ENCODE assay signal across 1 cellular context in genomic region chr3:126467611-126467955, GRCh38.
TF ChIP-seq lines count a peak whose summit lies in the region.

No MANE protein-coding gene starts in this region.

TF ChIP-seq in WTC11, 78 proteins besides CTCF, POLR2A, EP300 and RAD21 (continued from another document):
- TF ChIP-seq, protein P1, sequence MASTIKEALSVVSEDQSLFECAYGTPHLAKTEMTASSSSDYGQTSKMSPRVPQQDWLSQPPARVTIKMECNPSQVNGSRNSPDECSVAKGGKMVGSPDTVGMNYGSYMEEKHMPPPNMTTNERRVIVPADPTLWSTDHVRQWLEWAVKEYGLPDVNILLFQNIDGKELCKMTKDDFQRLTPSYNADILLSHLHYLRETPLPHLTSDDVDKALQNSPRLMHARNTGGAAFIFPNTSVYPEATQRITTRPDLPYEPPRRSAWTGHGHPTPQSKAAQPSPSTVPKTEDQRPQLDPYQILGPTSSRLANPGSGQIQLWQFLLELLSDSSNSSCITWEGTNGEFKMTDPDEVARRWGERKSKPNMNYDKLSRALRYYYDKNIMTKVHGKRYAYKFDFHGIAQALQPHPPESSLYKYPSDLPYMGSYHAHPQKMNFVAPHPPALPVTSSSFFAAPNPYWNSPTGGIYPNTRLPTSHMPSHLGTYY (CRISPR knock-in tag; IDR thresholded peaks at IDR 0.05), result no peak
- TF ChIP-seq SMAD4 (CRISPR knock-in tag; IDR thresholded peaks at IDR 0.05) (no peak), ZNF416 (CRISPR knock-in tag; IDR thresholded peaks at IDR 0.05) (no peak), USF1 (CRISPR knock-in tag; IDR thresholded peaks at IDR 0.05) (no peak), CDX4 (CRISPR knock-in tag; IDR thresholded peaks at IDR 0.05; ENCODE audit: borderline replicate concordance) (no peak), RELA (CRISPR knock-in tag; IDR thresholded peaks at IDR 0.05; ENCODE audit: borderline replicate concordance) (no peak), NFE2L1 (CRISPR knock-in tag; IDR thresholded peaks at IDR 0.05) (no peak), SOX15 (CRISPR knock-in tag; IDR thresholded peaks at IDR 0.05) (no peak)
- TF ChIP-seq, protein P2, sequence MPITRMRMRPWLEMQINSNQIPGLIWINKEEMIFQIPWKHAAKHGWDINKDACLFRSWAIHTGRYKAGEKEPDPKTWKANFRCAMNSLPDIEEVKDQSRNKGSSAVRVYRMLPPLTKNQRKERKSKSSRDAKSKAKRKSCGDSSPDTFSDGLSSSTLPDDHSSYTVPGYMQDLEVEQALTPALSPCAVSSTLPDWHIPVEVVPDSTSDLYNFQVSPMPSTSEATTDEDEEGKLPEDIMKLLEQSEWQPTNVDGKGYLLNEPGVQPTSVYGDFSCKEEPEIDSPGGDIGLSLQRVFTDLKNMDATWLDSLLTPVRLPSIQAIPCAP (CRISPR knock-in tag; IDR thresholded peaks at IDR 0.05), result no peak
- TF ChIP-seq, protein P3, sequence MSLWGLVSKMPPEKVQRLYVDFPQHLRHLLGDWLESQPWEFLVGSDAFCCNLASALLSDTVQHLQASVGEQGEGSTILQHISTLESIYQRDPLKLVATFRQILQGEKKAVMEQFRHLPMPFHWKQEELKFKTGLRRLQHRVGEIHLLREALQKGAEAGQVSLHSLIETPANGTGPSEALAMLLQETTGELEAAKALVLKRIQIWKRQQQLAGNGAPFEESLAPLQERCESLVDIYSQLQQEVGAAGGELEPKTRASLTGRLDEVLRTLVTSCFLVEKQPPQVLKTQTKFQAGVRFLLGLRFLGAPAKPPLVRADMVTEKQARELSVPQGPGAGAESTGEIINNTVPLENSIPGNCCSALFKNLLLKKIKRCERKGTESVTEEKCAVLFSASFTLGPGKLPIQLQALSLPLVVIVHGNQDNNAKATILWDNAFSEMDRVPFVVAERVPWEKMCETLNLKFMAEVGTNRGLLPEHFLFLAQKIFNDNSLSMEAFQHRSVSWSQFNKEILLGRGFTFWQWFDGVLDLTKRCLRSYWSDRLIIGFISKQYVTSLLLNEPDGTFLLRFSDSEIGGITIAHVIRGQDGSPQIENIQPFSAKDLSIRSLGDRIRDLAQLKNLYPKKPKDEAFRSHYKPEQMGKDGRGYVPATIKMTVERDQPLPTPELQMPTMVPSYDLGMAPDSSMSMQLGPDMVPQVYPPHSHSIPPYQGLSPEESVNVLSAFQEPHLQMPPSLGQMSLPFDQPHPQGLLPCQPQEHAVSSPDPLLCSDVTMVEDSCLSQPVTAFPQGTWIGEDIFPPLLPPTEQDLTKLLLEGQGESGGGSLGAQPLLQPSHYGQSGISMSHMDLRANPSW (CRISPR knock-in tag; conservative IDR thresholded peaks at IDR 0.05; ENCODE audit: low read depth), result no peak
